In the genomic region with DNA sequence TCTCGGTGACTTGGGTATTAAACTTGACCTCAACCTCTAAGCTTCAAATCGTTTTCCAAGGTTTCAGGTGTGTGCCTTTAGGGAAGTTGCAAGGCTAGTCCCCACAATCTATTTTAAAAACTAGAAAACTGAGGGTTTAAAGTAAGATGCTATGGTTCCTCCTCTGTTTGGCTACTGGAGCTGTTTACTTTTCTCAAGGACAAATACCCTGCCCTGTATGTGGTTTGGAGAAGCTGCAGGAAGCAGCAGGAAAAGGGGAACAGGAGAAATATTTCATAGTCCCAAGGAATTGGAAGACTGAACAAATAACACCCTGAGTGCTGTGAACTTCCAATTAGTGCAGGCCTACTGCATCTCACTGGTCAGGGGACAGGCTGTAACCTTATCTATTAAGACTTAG, we compare ENCODE assay signal across 23 cellular contexts.
DNase-seq lines count a peak whose midpoint lies in the region; ATAC-seq, FAIRE-seq and TF ChIP-seq lines count a peak whose summit lies in the region.
"Had no signal": no experiment of that assay in that cellular context is flagged by ENCODE, and none has a peak within 500 bp of the region (broad histone marks: within the 10 kb centered on the region; RNA-seq: fewer than 3 reads in every experiment).

No MANE protein-coding gene starts in this region.

- H3K4me3 Mint-ChIP-seq in osteocyte (ENCODE audit: unreplicated experiment) (no peak overlapping the region), MCF 10A (ENCODE audit: unreplicated experiment) (no peak overlapping the region)
- H3K4me3 Mint-ChIP-seq: IgD-negative memory B cell had no signal

- H3K36me3 ChIP-seq in heart right ventricle (peaks cover 0 to 100% (median 56%) of the 10 kb centered on the region in 9 donors), kidney (ENCODE audit: control insufficient read depth in 1 of 2, insufficient read depth in 2 of 2, low read length in 2 of 2) (peaks cover 21 to 35% of the 10 kb centered on the region in 2 donors)

- H3K9me3 Mint-ChIP-seq in osteocyte (ENCODE audit: unreplicated experiment) (no peaks in the 10 kb centered on the region), MCF 10A (ENCODE audit: unreplicated experiment) (no peaks in the 10 kb centered on the region)
- H3K9me3 Mint-ChIP-seq: IgD-negative memory B cell had no signal

- H3K4me1 ChIP-seq in heart right ventricle (peaks cover 7 to 88% (median 51%) of the 10 kb centered on the region in 9 donors), kidney (ENCODE audit: control insufficient read depth in 1 of 2, insufficient read depth in 1 of 2, low read depth in 1 of 2, low read length in 2 of 2) (peaks cover 27 to 47% of the 10 kb centered on the region in 2 donors)

- H3K4me3 ChIP-seq in heart right ventricle (no peak overlapping the region), kidney (ENCODE audit: low read length in 2 of 2) (no peak overlapping the region)

- no peaks in the 10 kb centered on the region for H3K27me3 Mint-ChIP-seq in osteocyte (ENCODE audit: unreplicated experiment)
- no peaks in the 10 kb centered on the region for H3K27me3 Mint-ChIP-seq in MCF 10A (ENCODE audit: insufficient read depth, unreplicated experiment)

- POLR2A ChIA-PET in MCF 10A (lab: Yijun Ruan, JAX), result interaction anchor here (1.0 kb wide), 1 partner anchor 76 kb away, joined by 3 read pairs; no protein-coding TSS in a partner anchor

- peak overlapping the region; percentile 69 for H3K27ac Mint-ChIP-seq in osteocyte (ENCODE audit: unreplicated experiment)
- no peak overlapping the region for H3K27ac Mint-ChIP-seq in MCF 10A (ENCODE audit: low read depth, unreplicated experiment)
- H3K27ac Mint-ChIP-seq: IgD-negative memory B cell had no signal

- WGBS in heart right ventricle, 2 donors, result 66 to 72% methylated on average over 2 of the region's 2 CpGs

- no peaks in the 10 kb centered on the region for H3K27me3 ChIP-seq in heart right ventricle

- CTCF ChIA-PET in MCF 10A (lab: Yijun Ruan, JAX), result interaction anchor here (0.6 kb wide), 1 partner anchor 85 kb away, joined by 3 read pairs; no protein-coding TSS in a partner anchor

- intact Hi-C loops in heart right ventricle (cut with DNase I) (loop anchor here in 8 of 10 donors (5.0 to 10.0 kb wide), 5 partner anchors 34 to 1436 kb away; partner anchors contain the start of gene NRP1 (in 1 of the 8)), Right ventricle myocardium superior (cut with DNase I) (loop anchor here (10.0 kb wide), 1 partner anchor 136 kb away; the partner anchor contains the start of gene NRP1), kidney (cut with DNase I) (no loop called here), MCF 10A (cut with micrococcal nuclease) (loop anchor here (10.0 kb wide), 1 partner anchor 1096 kb away; no protein-coding TSS in a partner anchor)

- BruUV-seq in MCF 10A (replicated peaks; lab: Mats Ljungman, UMichigan), result no TSS peak

- DNase-seq in heart right ventricle, result no peak
- DNase-seq in Right ventricle myocardium superior, result no peak
- peak; percentile 16 for DNase-seq in HT-29 (ENCODE audit: low spot score)
- DNase-seq in kidney, result no peak
- DNase-seq in osteocyte (ENCODE audit: extremely low spot score, unreplicated experiment), result no peak
- DNase-seq in MCF 10A (ENCODE audit: unreplicated experiment), result no peak
- DNase-seq: 8988T, GOT3, HCEC 1CT, MV-4-11, NCI-H1105 treated with DMSO at 0.1 percent for 48 hours, NCI-H1694, NCI-H2081, NCI-H2171, NCI-H345, NCI-H524, NCI-H82 had no signal

- H3K27ac ChIP-seq in heart right ventricle (peak overlapping the region in 7 of 10 donors; percentile 21 to 83 (median 47)), kidney (ENCODE audit: low read depth in 2 of 2, low read length in 2 of 2) (peak overlapping the region; percentile 14 to 38)

- ATAC-seq in heart right ventricle (no peak), Right ventricle myocardium superior (ENCODE audit: poor library complexity) (no peak), GM18909 (IDR thresholded peaks at IDR 0.05; ENCODE audit: poor library complexity, unreplicated experiment) (no peak), GM19328 (IDR thresholded peaks at IDR 0.05; ENCODE audit: unreplicated experiment) (no peak)

- no peak for TF ChIP-seq CTCF in heart right ventricle (IDR thresholded peaks at IDR 0.05)
- TF ChIP-seq CTCF in kidney (IDR thresholded peaks at IDR 0.05; ENCODE audit: borderline replicate concordance, extremely low read depth, insufficient read depth), result no peak
- TF ChIP-seq CTCF in osteocyte (IDR thresholded peaks at IDR 0.05), result no peak
- TF ChIP-seq CTCF in MCF 10A (IDR thresholded peaks at IDR 0.05; ENCODE audit: unreplicated experiment), result no peak

- no peak for FAIRE-seq in kidney (lab: Jason Lieb, UNC)
- FAIRE-seq: GM12891, HTR-8/SVneo, RCC 7860 had no signal

- H3K9ac ChIP-seq in kidney (ENCODE audit: low read length in 2 of 2), result no peak overlapping the region

- H3K9me3 ChIP-seq in heart right ventricle (no peaks in the 10 kb centered on the region), kidney (ENCODE audit: control insufficient read depth in 1 of 2, low read length in 2 of 2) (no peaks in the 10 kb centered on the region)

- H3K36me3 Mint-ChIP-seq in osteocyte (ENCODE audit: unreplicated experiment) (peaks cover 63% of the 10 kb centered on the region), MCF 10A (ENCODE audit: insufficient read depth, unreplicated experiment) (peaks cover 26% of the 10 kb centered on the region)

- H3K4me1 Mint-ChIP-seq in osteocyte (ENCODE audit: unreplicated experiment) (peaks cover 53% of the 10 kb centered on the region), MCF 10A (ENCODE audit: insufficient read depth, unreplicated experiment) (peaks cover 13% of the 10 kb centered on the region)
